In the genomic region with DNA sequence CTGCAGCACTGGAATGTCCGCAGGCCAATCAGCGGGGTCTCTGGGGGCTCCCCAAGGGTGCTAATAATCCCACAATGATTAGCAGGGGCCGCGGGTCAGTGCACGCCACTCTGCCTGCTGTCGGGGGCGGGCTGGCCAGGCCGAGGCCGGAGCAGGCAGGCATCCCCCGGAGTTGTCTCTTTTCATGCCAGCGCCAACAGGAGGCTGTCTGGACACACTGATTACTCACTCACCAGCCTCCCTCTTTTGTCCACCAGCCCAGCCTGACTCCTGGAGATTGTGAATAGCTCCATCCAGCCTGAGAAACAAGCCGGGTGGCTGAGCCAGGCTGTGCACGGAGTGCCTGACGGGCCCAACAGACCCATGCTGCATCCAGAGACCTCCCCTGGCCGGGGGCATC, we compare ENCODE assay signal across 3 cellular contexts. TPM values are rescaled to one million over a fixed set of nuclear protein-coding genes. Genes with fewer than 3 reads are reported as not detected.
"Had no signal": no experiment of that assay in that cellular context is flagged by ENCODE, and none has a peak within 500 bp of the region (broad histone marks: within the 10 kb centered on the region; RNA-seq: fewer than 3 reads in every experiment).

No MANE protein-coding gene starts in this region.

RNA-seq across cellular contexts. Expression of a gene that starts 0.3 kb away (rescaled TPM):
- total RNA-seq: activated CD4-positive, alpha-beta T cell treated with anti-CD3 and anti-CD28 coated beads, Interleukin-2, amount 10 ng/mL, durations not matched to agents 24 days and 14 days; activated CD8-positive, alpha-beta T cell treated with anti-CD3 and anti-CD28 coated beads for 36 hours; M059J had no signal
